ENCODE assay signal across 9 cellular contexts in genomic region chr17:76075364-76076099, GRCh38. TPM values are rescaled to one million over a fixed set of nuclear protein-coding genes. Genes with fewer than 3 reads are reported as not detected.
DNase-seq lines count a peak whose midpoint lies in the region; ATAC-seq and TF ChIP-seq lines count a peak whose summit lies in the region.
"Had no signal": no experiment of that assay in that cellular context is flagged by ENCODE, and none has a peak within 500 bp of the region (broad histone marks: within the 10 kb centered on the region; RNA-seq: fewer than 3 reads in every experiment).

No MANE protein-coding gene starts in this region.

- intact Hi-C loops in psoas muscle (cut with DNase I), result no loop called here

- TF ChIP-seq CTCF in psoas muscle (IDR thresholded peaks at IDR 0.05) (no peak), RWPE1 (conservative IDR thresholded peaks at IDR 0.05; ENCODE audit: low read depth) (no peak; the same call in 1 of the 2 replicates), tibial nerve (IDR thresholded peaks at IDR 0.05) (no peak)

- H3K4me3 ChIP-seq in psoas muscle (peak overlapping the region; percentile 21), tibial nerve (no peak overlapping the region)

- H3K27me3 ChIP-seq in psoas muscle (ENCODE audit: insufficient read depth in 3 of 3, low read length in 2 of 3) (peaks cover 0 to 60% (median 36%) of the 10 kb centered on the region in 3 donors), tibial nerve (peaks cover 0 to 63% of the 10 kb centered on the region in 2 donors)

- H3K4me1 ChIP-seq in psoas muscle (peaks cover 38% of the 10 kb centered on the region), tibial nerve (peaks cover 0 to 64% (median 46%) of the 10 kb centered on the region in 4 donors)

- WGBS in psoas muscle, 3 donors, result 1 to 2% (median 2%) methylated on average over 42 of the region's 42 CpGs
- WGBS in tibial nerve, 2 donors, result 4 to 5% methylated on average over 42 of the region's 42 CpGs

- H3K27ac ChIP-seq in psoas muscle, result no peak overlapping the region
- no peak overlapping the region for H3K27ac ChIP-seq in RWPE1
- H3K27ac ChIP-seq in tibial nerve, result no peak overlapping the region
- H3K27ac ChIP-seq: gastroesophageal sphincter had no signal

- no peak for TF ChIP-seq EP300 in tibial nerve (IDR thresholded peaks at IDR 0.05)

- DNase-seq in NCI-H345 (lab: John Stamatoyannopoulos, UW) (peak; percentile 24), NCI-H345 treated with DMSO at 0.1 percent for 48 hours (lab: John Stamatoyannopoulos, UW; ENCODE audit: unreplicated experiment) (no peak), NCI-H146 treated with DMSO at 0.1 percent for 48 hours (lab: John Stamatoyannopoulos, UW; ENCODE audit: unreplicated experiment) (peak; percentile 12), dermis microvascular lymphatic vessel endothelial cell (ENCODE audit: low read depth in 2 of 2) (peak; percentile 9 to 60), psoas muscle (no peak), RWPE1 (ENCODE audit: low spot score) (no peak), tibial nerve (ENCODE audit: low spot score in 2 of 2) (no peak)

- TF ChIP-seq POLR2A in tibial nerve (IDR thresholded peaks at IDR 0.05), result no peak

- no peak for ATAC-seq in psoas muscle
- ATAC-seq in HG03175 (IDR thresholded peaks at IDR 0.05; ENCODE audit: unreplicated experiment), result no peak
- ATAC-seq: gastroesophageal sphincter had no signal

- CTCF ChIA-PET in RWPE1 (lab: Yijun Ruan, JAX), result interaction anchor here (0.7 kb wide), 1 partner anchor 214 kb away, joined by 3 read pairs; no protein-coding TSS in a partner anchor

- H3K36me3 ChIP-seq in psoas muscle (ENCODE audit: insufficient read depth in 1 of 2, low read depth in 1 of 2) (no peaks in the 10 kb centered on the region), tibial nerve (no peaks in the 10 kb centered on the region)
- H3K36me3 ChIP-seq: gastroesophageal sphincter had no signal

- POLR2A ChIA-PET in RWPE1 (lab: Yijun Ruan, JAX; ENCODE audit: low non-redundant PET), result no interaction called here

- H3K9me3 ChIP-seq in psoas muscle, result no peaks in the 10 kb centered on the region
- no peaks in the 10 kb centered on the region for H3K9me3 ChIP-seq in tibial nerve
- H3K9me3 ChIP-seq: gastroesophageal sphincter had no signal

RNA-seq across cellular contexts. Expression of gene GALR2, which starts 1.0 kb away (rescaled TPM):
- total RNA-seq in dermis microvascular lymphatic vessel endothelial cell (under 0.01 TPM in 2 replicates), psoas muscle (under 1 TPM in 1 of 4 donors, not detected in 3; 0.22 TPM), tibial nerve (not detected)
- polyA plus RNA-seq in psoas muscle, result under 1 TPM; 0.05 to 0.16 (median 0.13) TPM
- total RNA-seq: gastroesophageal sphincter had no signal

RNA-seq across cellular contexts. Expression of gene SRP68, which starts 3.2 kb away (rescaled TPM):
- total RNA-seq in dermis microvascular lymphatic vessel endothelial cell (22.6 and 28.7 TPM in 2 replicates), psoas muscle (100 to 1,000 TPM in 2 of 4 donors, 10 to 100 TPM in 2; 87.3 to 117 (median 104) TPM), tibial nerve (10 to 100 TPM; 51.5 to 58.6 (median 53.5) TPM)
- polyA plus RNA-seq in psoas muscle, result 100 to 1,000 TPM in 1 of 3 donors, 10 to 100 TPM in 2; 72.4 to 141 (median 88.8) TPM

RNA-seq across cellular contexts. Expression of gene ZACN, which starts 3.5 kb away (rescaled TPM):
- total RNA-seq in dermis microvascular lymphatic vessel endothelial cell (not detected in 2 replicates), psoas muscle (under 1 TPM in 1 of 4 donors, not detected in 3; 0.08 TPM), tibial nerve (not detected)
- 1 to 10 TPM in 2 of 3 donors, under 1 TPM in 1; 0.98 to 1.6 (median 1.4) TPM for polyA plus RNA-seq in psoas muscle
- total RNA-seq: gastroesophageal sphincter had no signal

RNA-seq across cellular contexts. Expression of gene EXOC7, which starts 28.1 kb away (rescaled TPM):
- 58.8 and 89.9 TPM in 2 replicates for total RNA-seq in dermis microvascular lymphatic vessel endothelial cell
- total RNA-seq in psoas muscle, result 10 to 100 TPM; 56.0 to 61.0 (median 58.3) TPM
- 10 to 100 TPM; 26.3 to 51.6 (median 43.7) TPM for polyA plus RNA-seq in psoas muscle
- total RNA-seq in tibial nerve, result 10 to 100 TPM; 51.7 to 87.3 (median 75.1) TPM

RNA-seq across cellular contexts. Expression of gene EVPL, which starts 48.4 kb away (rescaled TPM):
- total RNA-seq in dermis microvascular lymphatic vessel endothelial cell, result under 0.01 TPM in 1 of 2 replicates, not detected in the other
- total RNA-seq in psoas muscle, result under 1 TPM in 3 of 4 donors, not detected in 1; 0.16 to 0.36 (median 0.19) TPM
- under 1 TPM; 0.03 to 0.07 (median 0.05) TPM for polyA plus RNA-seq in psoas muscle
- 1 to 10 TPM in 2 of 4 donors, under 1 TPM in 1, not detected in 1; 0.98 to 3.0 (median 2.1) TPM for total RNA-seq in tibial nerve

Comparison
In these comparisons a context has a peak if more than half of its experiments do, and no peak if none do; other contexts are left out.
1. DNase-seq: peak in NCI-H345 (single experiment), NCI-H146 treated with DMSO at 0.1 percent for 48 hours (single experiment) and dermis microvascular lymphatic vessel endothelial cell (2 of 2); none in NCI-H345 treated with DMSO at 0.1 percent for 48 hours (single experiment), psoas muscle (0 of 2), RWPE1 (single experiment) and tibial nerve (0 of 2).